8 cellular contexts compared by ENCODE assay signal in the genomic region with DNA sequence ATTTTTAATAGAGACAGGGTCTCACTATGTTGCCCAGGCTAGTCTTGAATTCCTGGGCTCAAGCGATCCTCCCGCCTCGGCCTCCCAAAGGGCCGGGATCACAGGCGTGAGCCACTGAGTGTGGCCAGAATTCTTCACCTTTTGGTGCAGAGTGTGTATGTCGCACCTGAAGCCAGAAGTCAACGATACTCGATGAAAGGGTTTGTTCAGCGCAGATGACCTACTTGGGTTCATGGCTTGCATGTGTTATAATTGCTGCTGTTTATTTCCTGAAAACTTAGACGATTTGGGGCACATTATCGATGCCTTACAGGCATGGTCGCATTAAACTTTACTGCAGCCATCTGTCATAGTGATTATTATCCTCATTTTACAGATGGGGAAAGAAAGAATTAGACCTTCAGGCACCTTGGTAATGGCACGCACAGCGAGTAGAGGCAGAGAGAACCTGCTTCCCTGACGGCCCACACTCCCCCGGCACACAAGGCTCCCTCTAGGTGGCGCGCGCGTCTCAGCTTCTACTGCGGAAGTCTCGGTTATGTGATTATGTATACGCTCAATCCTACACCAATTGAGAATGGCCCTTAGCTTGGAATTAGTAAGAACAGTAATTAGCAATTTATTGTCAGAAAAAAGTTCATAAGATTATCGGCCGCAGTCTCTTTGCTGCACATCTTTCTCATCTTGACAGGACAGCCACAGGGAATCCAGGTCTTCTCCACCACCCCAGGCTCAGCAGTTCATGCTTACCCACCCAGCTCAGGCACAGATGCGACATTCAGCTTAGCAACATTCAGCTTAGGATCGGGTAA.
DNase-seq lines count a peak whose midpoint lies in the region; ATAC-seq and TF ChIP-seq lines count a peak whose summit lies in the region.

No MANE protein-coding gene starts in this region.

- peak overlapping the region; percentile 76 for H3K27ac Mint-ChIP-seq in activated naive CD4-positive, alpha-beta T cell treated with anti-CD3 and anti-CD28 coated beads for 36 hours
- H3K27ac Mint-ChIP-seq in glutamatergic neuron (ENCODE audit: unreplicated experiment) = peak overlapping the region; percentile 36

- no peaks in the 10 kb centered on the region for H4K20me1 ChIP-seq in SK-N-SH (ENCODE audit: insufficient read depth)

- H3K27ac ChIP-seq in SK-N-SH (ENCODE audit: low read depth in 2 of 2, low read length in 1 of 2) (no peak overlapping the region; a peak in 1 of 4 replicates), trophoblast cell (ENCODE audit: low read depth, low read length) (no peak overlapping the region), tibial nerve (no peak overlapping the region)

- H3K4me1 ChIP-seq in SK-N-SH (ENCODE audit: control insufficient read depth in 1 of 2, insufficient read depth in 2 of 2, low read depth in 1 of 2, low read length in 1 of 2) (peaks cover 0 to 2% of the 10 kb centered on the region in 2 experiments; a peak in 1 of 4 replicates), trophoblast cell (ENCODE audit: control insufficient read depth in 1 of 2, insufficient read depth in 2 of 2, low read length in 2 of 2) (peaks cover 0 to 4% of the 10 kb centered on the region in 2 experiments), tibial nerve (peaks cover 0 to 17% (median 6%) of the 10 kb centered on the region in 4 donors)

- H2BK120ac ChIP-seq in trophoblast cell (ENCODE audit: insufficient read depth, low read length, poor library complexity) = no peak overlapping the region

- peak; percentile 84 for TF ChIP-seq RAD21 in SK-N-SH (IDR thresholded peaks at IDR 0.05; ENCODE audit: low read length)

- H3K9me2 ChIP-seq in SK-N-SH = no peaks in the 10 kb centered on the region

- no peak overlapping the region for H2AK5ac ChIP-seq in trophoblast cell (ENCODE audit: low read length)

- no peak overlapping the region for H4K91ac ChIP-seq in trophoblast cell (ENCODE audit: low read depth, low read length)

- H3K4me2 ChIP-seq in SK-N-SH = peak overlapping the region; percentile 53; the same call in 1 of the 2 replicates
- H3K4me2 ChIP-seq in trophoblast cell (ENCODE audit: low read length) = no peak overlapping the region

- H4K8ac ChIP-seq in trophoblast cell (ENCODE audit: low read depth, low read length) = no peak overlapping the region

- TF ChIP-seq POLR2A in tibial nerve (IDR thresholded peaks at IDR 0.05) = no peak

- H3K9ac ChIP-seq in SK-N-SH = no peak overlapping the region
- no peak overlapping the region for H3K9ac ChIP-seq in trophoblast cell (ENCODE audit: low read length)

- no peaks in the 10 kb centered on the region for H3K36me3 Mint-ChIP-seq in activated naive CD4-positive, alpha-beta T cell treated with anti-CD3 and anti-CD28 coated beads for 36 hours (ENCODE audit: low read depth)
- no peaks in the 10 kb centered on the region for H3K36me3 Mint-ChIP-seq in glutamatergic neuron (ENCODE audit: unreplicated experiment)

- no peak overlapping the region for H2BK12ac ChIP-seq in trophoblast cell (ENCODE audit: low read length)

- intact Hi-C loops in activated naive CD4-positive, alpha-beta T cell treated with anti-CD3 and anti-CD28 coated beads for 36 hours (cut with micrococcal nuclease) = loop anchor here (1.0 kb wide), 10 partner anchors 28 to 548 kb away; a partner anchor contains a TSS

- WGBS in SK-N-SH (ENCODE audit: low lambda C conversion rate) = 8% methylated on average over 27 of the region's 27 CpGs
- WGBS in trophoblast cell (ENCODE audit: extremely low coverage, insufficient coverage, insufficient read length) = no CpG with 5 or more reads among the region's 27 CpGs
- WGBS in tibial nerve, 2 donors = 32 to 36% methylated on average over 27 of the region's 27 CpGs

- no peaks in the 10 kb centered on the region; the same call in 1 of the 2 replicates for H3K36me3 ChIP-seq in GM06990 (ENCODE audit: control insufficient read depth, insufficient read depth, low read length)
- no peaks in the 10 kb centered on the region for H3K36me3 ChIP-seq in SK-N-SH (replicated peaks in 1 of 2; ENCODE audit: control insufficient read depth in 1 of 2, insufficient read depth in 2 of 2, low read length in 1 of 2)
- no peaks in the 10 kb centered on the region for H3K36me3 ChIP-seq in trophoblast cell (ENCODE audit: control insufficient read depth in 1 of 2, insufficient read depth in 2 of 2, low read length in 2 of 2)
- no peaks in the 10 kb centered on the region for H3K36me3 ChIP-seq in tibial nerve

- H3K79me1 ChIP-seq in trophoblast cell (ENCODE audit: low read length) = no peaks in the 10 kb centered on the region

- H3K27me3 ChIP-seq in GM06990 (replicated peaks; ENCODE audit: control insufficient read depth, insufficient read depth, low read length) = no peaks in the 10 kb centered on the region
- H3K27me3 ChIP-seq in SK-N-SH (ENCODE audit: insufficient read depth) = no peaks in the 10 kb centered on the region
- no peaks in the 10 kb centered on the region for H3K27me3 ChIP-seq in trophoblast cell (ENCODE audit: insufficient read depth, low read length)
- no peaks in the 10 kb centered on the region for H3K27me3 ChIP-seq in tibial nerve

- H3K79me2 ChIP-seq in SK-N-SH (ENCODE audit: insufficient read depth) (no peaks in the 10 kb centered on the region), trophoblast cell (ENCODE audit: control insufficient read depth, insufficient read depth, low read length, poor library complexity) (no peaks in the 10 kb centered on the region)

- H4K12ac ChIP-seq in trophoblast cell (ENCODE audit: low read depth, low read length) = no peak overlapping the region

- no peak overlapping the region for H3K4ac ChIP-seq in trophoblast cell (ENCODE audit: low read depth, low read length)

- no peaks in the 10 kb centered on the region for H3F3A ChIP-seq in SK-N-SH (replicated peaks; ENCODE audit: insufficient read depth)

- no peaks in the 10 kb centered on the region for H3K9me3 Mint-ChIP-seq in activated naive CD4-positive, alpha-beta T cell treated with anti-CD3 and anti-CD28 coated beads for 36 hours
- H3K9me3 Mint-ChIP-seq in glutamatergic neuron (ENCODE audit: unreplicated experiment) = peaks cover 11% of the 10 kb centered on the region

- DNase-seq in GM06990 (ENCODE audit: extremely low read depth, insufficient read length) = peak; percentile 80
- DNase-seq in NCI-H1105 (lab: John Stamatoyannopoulos, UW) = peak; percentile 86
- DNase-seq in SK-N-SH = peak; percentile 73
- DNase-seq in activated naive CD4-positive, alpha-beta T cell treated with anti-CD3 and anti-CD28 coated beads for 36 hours = peak; percentile 96
- DNase-seq in glutamatergic neuron = peak; percentile 90
- DNase-seq in trophoblast cell = peak; percentile 85 to 95
- peak; percentile 74 to 85 for DNase-seq in tibial nerve (ENCODE audit: low spot score in 2 of 2)

- CTCF ChIA-PET in SK-N-SH (lab: Yijun Ruan, JAX) = interaction anchor here (0.5 to 4.3 kb wide), 82 partner anchors 9 to 1902 kb away, joined by 3 to 84 read pairs (median 4); a partner anchor contains a TSS
- CTCF ChIA-PET in activated naive CD4-positive, alpha-beta T cell treated with anti-CD3 and anti-CD28 coated beads for 36 hours (lab: Charles Lee) = interaction anchor here (0.5 to 7.5 kb wide), 59 partner anchors 9 to 548 kb away, joined by 3 to 165 read pairs (median 3); no protein-coding TSS in a partner anchor

- H3K23ac ChIP-seq in trophoblast cell (ENCODE audit: low read length) = no peak overlapping the region

- peak; percentile 77 for ATAC-seq in HG02588 (IDR thresholded peaks at IDR 0.05; ENCODE audit: unreplicated experiment)

- peak; percentile 96 for TF ChIP-seq CTCF in GM06990 (IDR thresholded peaks at IDR 0.05; ENCODE audit: insufficient read depth, low read length, poor library complexity, severe bottlenecking)
- peak; percentile 94 for TF ChIP-seq CTCF in SK-N-SH (IDR thresholded peaks at IDR 0.05)
- peak; percentile 0 for TF ChIP-seq CTCF in glutamatergic neuron (IDR thresholded peaks at IDR 0.05; ENCODE audit: partially characterized antibody, unreplicated experiment)
- peak; percentile 68 to 78 (median 70) for TF ChIP-seq CTCF in tibial nerve (IDR thresholded peaks at IDR 0.05)

- POLR2A ChIA-PET in SK-N-SH (lab: Yijun Ruan, JAX) = interaction anchor here (0.6 kb wide), 1 partner anchor 409 kb away, joined by 3 read pairs; no protein-coding TSS in a partner anchor

- H3K4me1 Mint-ChIP-seq in activated naive CD4-positive, alpha-beta T cell treated with anti-CD3 and anti-CD28 coated beads for 36 hours (ENCODE audit: low read depth) = peaks cover 18% of the 10 kb centered on the region
- H3K4me1 Mint-ChIP-seq in glutamatergic neuron (ENCODE audit: low read depth, unreplicated experiment) = peaks cover 4% of the 10 kb centered on the region

- TF ChIP-seq EP300 in SK-N-SH (IDR thresholded peaks at IDR 0.05; ENCODE audit: borderline replicate concordance in 1 of 2, low read depth in 1 of 2, low read length in 1 of 2) (no peak; a peak in 1 of 4 replicates), tibial nerve (IDR thresholded peaks at IDR 0.05) (no peak)

- no peak overlapping the region for H3K18ac ChIP-seq in trophoblast cell (ENCODE audit: low read length)

- H3K4me3 Mint-ChIP-seq in activated naive CD4-positive, alpha-beta T cell treated with anti-CD3 and anti-CD28 coated beads for 36 hours = peak overlapping the region; percentile 39
- H3K4me3 Mint-ChIP-seq in glutamatergic neuron (ENCODE audit: unreplicated experiment) = peak overlapping the region; percentile 34

- no peak overlapping the region for H2AFZ ChIP-seq in SK-N-SH (ENCODE audit: low read depth)
- H2AFZ ChIP-seq in trophoblast cell (ENCODE audit: insufficient read depth, low read length, poor library complexity) = no peak overlapping the region

- H3K9me3 ChIP-seq in SK-N-SH (no peaks in the 10 kb centered on the region), trophoblast cell (ENCODE audit: insufficient read depth, low read depth, low read length) (no peaks in the 10 kb centered on the region), tibial nerve (no peaks in the 10 kb centered on the region)

- H3K4me3 ChIP-seq in GM06990 (replicated peaks; ENCODE audit: low read depth, low read length) = no peak overlapping the region
- H3K4me3 ChIP-seq in SK-N-SH (ENCODE audit: low read depth in 2 of 2, low read length in 1 of 2) = peak overlapping the region; percentile 28 to 36
- H3K4me3 ChIP-seq in trophoblast cell (ENCODE audit: low read depth, low read length) = no peak overlapping the region
- H3K4me3 ChIP-seq in tibial nerve = no peak overlapping the region

- H3K14ac ChIP-seq in trophoblast cell (ENCODE audit: low read length) = no peak overlapping the region

- no peak overlapping the region for H2BK5ac ChIP-seq in trophoblast cell (ENCODE audit: low read depth, low read length, poor library complexity)

- H3K27me3 Mint-ChIP-seq in activated naive CD4-positive, alpha-beta T cell treated with anti-CD3 and anti-CD28 coated beads for 36 hours (ENCODE audit: low read depth) = no peaks in the 10 kb centered on the region
- peaks cover 7% of the 10 kb centered on the region for H3K27me3 Mint-ChIP-seq in glutamatergic neuron (ENCODE audit: unreplicated experiment)

TF ChIP-seq in SK-N-SH, 30 proteins besides CTCF, POLR2A, EP300 and RAD21 (continues in another document):
- TF ChIP-seq NRF1 (IDR thresholded peaks at IDR 0.05; ENCODE audit: low read depth, low read length) = no peak
- TF ChIP-seq TAF1 (IDR thresholded peaks at IDR 0.05; ENCODE audit: borderline replicate concordance, low read depth, low read length) = no peak
- TF ChIP-seq RCOR1 (IDR thresholded peaks at IDR 0.05; ENCODE audit: low read length) = peak; percentile 40; the same call in 1 of the 2 replicates
- peak; percentile 52 for TF ChIP-seq MXI1 (IDR thresholded peaks at IDR 0.05; ENCODE audit: low read depth, low read length)

Comparison
In these comparisons a context has a peak if more than half of its experiments do, and no peak if none do; other contexts are left out.
1. H3K4me3 ChIP-seq: peak in SK-N-SH (2 of 2); none in GM06990 (single experiment), trophoblast cell (single experiment) and tibial nerve (0 of 4).
2. CTCF ChIP-seq: peak in every context shown above with its lines; median percentile 96 in GM06990; 94 in SK-N-SH; 70 in tibial nerve; 0 in glutamatergic neuron.
3. Peak in every context shown above with its lines, with median percentiles within 50 percentile points of each other: DNase-seq.